19 cellular contexts compared by ENCODE assay signal in genomic region chr18:58417752-58418151, GRCh38.
DNase-seq lines count a peak whose midpoint lies in the region; ATAC-seq and TF ChIP-seq lines count a peak whose summit lies in the region.
"Had no signal": no experiment of that assay in that cellular context is flagged by ENCODE, and none has a peak within 500 bp of the region (broad histone marks: within the 10 kb centered on the region; RNA-seq: fewer than 3 reads in every experiment).

No MANE protein-coding gene starts in this region.

- no peaks in the 10 kb centered on the region for H3K4me1 Mint-ChIP-seq in activated CD8-positive, alpha-beta T cell treated with anti-CD3 and anti-CD28 coated beads for 36 hours (ENCODE audit: low read depth)
- H3K4me1 Mint-ChIP-seq in activated naive CD8-positive, alpha-beta T cell treated with anti-CD3 and anti-CD28 coated beads for 36 hours = no peaks in the 10 kb centered on the region
- H3K4me1 Mint-ChIP-seq: activated CD4-positive, alpha-beta T cell treated with anti-CD3 and anti-CD28 coated beads for 36 hours; stimulated activated memory B cell treated with anti-CD40 and anti-IgM and Interleukin-4, amounts not matched to agents 10 μg/mL and 1 μg/mL and 100 μg/mL, for 72 hours had no signal

- H3K9me3 ChIP-seq in prostate gland = no peaks in the 10 kb centered on the region
- H3K9me3 ChIP-seq: esophagus squamous epithelium, SJSA1 had no signal

- no peak overlapping the region for H3K27ac Mint-ChIP-seq in activated CD8-positive, alpha-beta T cell treated with anti-CD3 and anti-CD28 coated beads for 36 hours
- H3K27ac Mint-ChIP-seq in activated naive CD8-positive, alpha-beta T cell treated with anti-CD3 and anti-CD28 coated beads for 36 hours = no peak overlapping the region
- H3K27ac Mint-ChIP-seq: activated CD4-positive, alpha-beta T cell treated with anti-CD3 and anti-CD28 coated beads for 36 hours; activated naive CD4-positive, alpha-beta T cell treated with anti-CD3 and anti-CD28 coated beads, Interleukin-2, amount 50 U/mL, for 72 hours; stimulated activated memory B cell treated with anti-CD40 and anti-IgM and Interleukin-4, amounts not matched to agents 10 μg/mL and 1 μg/mL and 100 μg/mL, for 72 hours; type B pancreatic cell had no signal

- H3K36me3 Mint-ChIP-seq in activated CD8-positive, alpha-beta T cell treated with anti-CD3 and anti-CD28 coated beads for 36 hours (ENCODE audit: low read depth) = no peaks in the 10 kb centered on the region
- no peaks in the 10 kb centered on the region for H3K36me3 Mint-ChIP-seq in activated naive CD8-positive, alpha-beta T cell treated with anti-CD3 and anti-CD28 coated beads for 36 hours
- H3K36me3 Mint-ChIP-seq: activated naive CD4-positive, alpha-beta T cell treated with anti-CD3 and anti-CD28 coated beads, Interleukin-2, amount 50 U/mL, for 72 hours; stimulated activated memory B cell treated with anti-CD40 and anti-IgM and Interleukin-4, amounts not matched to agents 10 μg/mL and 1 μg/mL and 100 μg/mL, for 72 hours; type B pancreatic cell had no signal

- no peak overlapping the region for H3K4me3 ChIP-seq in brain microvascular endothelial cell (ENCODE audit: low read depth, low read length)
- no peak overlapping the region for H3K4me3 ChIP-seq in fibroblast of villous mesenchyme (ENCODE audit: low read depth, low read length)
- no peak overlapping the region for H3K4me3 ChIP-seq in prostate gland
- H3K4me3 ChIP-seq: esophagus squamous epithelium, SJSA1, skin epidermis had no signal

- ATAC-seq in activated CD8-positive, alpha-beta T cell treated with anti-CD3 and anti-CD28 coated beads for 36 hours = no peak
- ATAC-seq: activated CD4-positive, alpha-beta T cell treated with anti-CD3 and anti-CD28 coated beads for 36 hours; activated naive CD4-positive, alpha-beta T cell treated with anti-CD3 and anti-CD28 coated beads, Interleukin-2, amount 50 U/mL, for 72 hours; stimulated activated memory B cell treated with anti-CD40 and anti-IgM and Interleukin-4, amounts not matched to agents 10 μg/mL and 1 μg/mL and 100 μg/mL, for 72 hours had no signal

- CTCF ChIA-PET in activated CD8-positive, alpha-beta T cell treated with anti-CD3 and anti-CD28 coated beads for 36 hours (lab: Charles Lee) = interaction anchor here (1.0 kb wide), 1 partner anchor 17 kb away, joined by 4 read pairs; no protein-coding TSS in a partner anchor

- H3K36me3 ChIP-seq in brain microvascular endothelial cell (replicated peaks) (no peaks in the 10 kb centered on the region), prostate gland (no peaks in the 10 kb centered on the region)
- H3K36me3 ChIP-seq: esophagus squamous epithelium, SJSA1 had no signal

- TF ChIP-seq CTCF in brain microvascular endothelial cell (IDR thresholded peaks at IDR 0.05; ENCODE audit: low read depth, low read length, missing control alignments) (no peak), fibroblast of villous mesenchyme (IDR thresholded peaks at IDR 0.05; ENCODE audit: insufficient read depth, low read depth, low read length) (no peak), prostate gland (IDR thresholded peaks at IDR 0.05) (no peak)
- no peak for TF ChIP-seq CTCF in activated CD8-positive, alpha-beta T cell treated with anti-CD3 and anti-CD28 coated beads for 36 hours (IDR thresholded peaks at IDR 0.05)

- H3K27me3 Mint-ChIP-seq in activated CD8-positive, alpha-beta T cell treated with anti-CD3 and anti-CD28 coated beads for 36 hours = peaks cover 1% of the 10 kb centered on the region
- H3K27me3 Mint-ChIP-seq in activated naive CD8-positive, alpha-beta T cell treated with anti-CD3 and anti-CD28 coated beads for 36 hours = no peaks in the 10 kb centered on the region

- peaks cover 7% of the 10 kb centered on the region for H3K4me1 ChIP-seq in prostate gland (replicated peaks)
- H3K4me1 ChIP-seq: esophagus squamous epithelium had no signal

- WGBS in prostate gland = 25% methylated on average over 6 of the region's 6 CpGs

- no peaks in the 10 kb centered on the region for H3K9me3 Mint-ChIP-seq in activated CD8-positive, alpha-beta T cell treated with anti-CD3 and anti-CD28 coated beads for 36 hours
- H3K9me3 Mint-ChIP-seq in activated naive CD8-positive, alpha-beta T cell treated with anti-CD3 and anti-CD28 coated beads for 36 hours = no peaks in the 10 kb centered on the region

- in situ Hi-C loops in brain microvascular endothelial cell (cut with HindIII; ENCODE audit: low pct_ligation_motif_present, low sequenced_read_pairs) = no loop called here

- intact Hi-C loops in prostate gland (cut with DNase I) = no loop called here
- intact Hi-C loops in activated CD8-positive, alpha-beta T cell treated with anti-CD3 and anti-CD28 coated beads for 36 hours (cut with micrococcal nuclease) = no loop called here

- DNase-seq in HCEC 1CT (peak; percentile 81), brain microvascular endothelial cell (peak; percentile 20), fibroblast of villous mesenchyme (ENCODE audit: low read depth) (peak; percentile 52), prostate gland (ENCODE audit: low spot score) (peak; percentile 54), SW480 (ENCODE audit: low spot score) (no peak), inferior parietal cortex (ENCODE audit: extremely low spot score) (no peak)
- no peak for DNase-seq in activated CD8-positive, alpha-beta T cell treated with anti-CD3 and anti-CD28 coated beads for 36 hours
- no peak for DNase-seq in activated naive CD8-positive, alpha-beta T cell treated with anti-CD3 and anti-CD28 coated beads for 36 hours
- DNase-seq: activated CD4-positive, alpha-beta T cell treated with anti-CD3 and anti-CD28 coated beads for 36 hours; activated T-cell treated with anti-CD3 and anti-CD28 coated beads for 4 hours; esophagus squamous epithelium; MV-4-11; nucleus accumbens; T1000 had no signal

- no peak for TF ChIP-seq POLR2A in prostate gland (IDR thresholded peaks at IDR 0.05)

- H3K4me3 Mint-ChIP-seq in activated CD8-positive, alpha-beta T cell treated with anti-CD3 and anti-CD28 coated beads for 36 hours = no peak overlapping the region
- no peak overlapping the region for H3K4me3 Mint-ChIP-seq in activated naive CD8-positive, alpha-beta T cell treated with anti-CD3 and anti-CD28 coated beads for 36 hours
- H3K4me3 Mint-ChIP-seq: activated CD4-positive, alpha-beta T cell treated with anti-CD3 and anti-CD28 coated beads for 36 hours; stimulated activated memory B cell treated with anti-CD40 and anti-IgM and Interleukin-4, amounts not matched to agents 10 μg/mL and 1 μg/mL and 100 μg/mL, for 72 hours; type B pancreatic cell had no signal

- POLR2A ChIA-PET in activated CD8-positive, alpha-beta T cell treated with anti-CD3 and anti-CD28 coated beads for 36 hours (lab: Charles Lee) = no interaction called here

- H3K27me3 ChIP-seq in brain microvascular endothelial cell (replicated peaks) (no peaks in the 10 kb centered on the region), prostate gland (replicated peaks; ENCODE audit: insufficient read depth) (no peaks in the 10 kb centered on the region)
- H3K27me3 ChIP-seq: SJSA1 had no signal

- no peak overlapping the region for H3K27ac ChIP-seq in brain microvascular endothelial cell
- peak overlapping the region; percentile 38 to 47 for H3K27ac ChIP-seq in prostate gland
- H3K27ac ChIP-seq: skin epidermis had no signal

Comparison
In these comparisons a context has a peak if more than half of its experiments do, and no peak if none do; other contexts are left out.
1. DNase-seq: peak in HCEC 1CT (single experiment), brain microvascular endothelial cell (single experiment), fibroblast of villous mesenchyme (single experiment) and prostate gland (single experiment); none in activated CD8-positive, alpha-beta T cell treated with anti-CD3 and anti-CD28 coated beads for 36 hours (single experiment), SW480 (single experiment), activated naive CD8-positive, alpha-beta T cell treated with anti-CD3 and anti-CD28 coated beads for 36 hours (single experiment) and inferior parietal cortex (single experiment).